In the genomic region with DNA sequence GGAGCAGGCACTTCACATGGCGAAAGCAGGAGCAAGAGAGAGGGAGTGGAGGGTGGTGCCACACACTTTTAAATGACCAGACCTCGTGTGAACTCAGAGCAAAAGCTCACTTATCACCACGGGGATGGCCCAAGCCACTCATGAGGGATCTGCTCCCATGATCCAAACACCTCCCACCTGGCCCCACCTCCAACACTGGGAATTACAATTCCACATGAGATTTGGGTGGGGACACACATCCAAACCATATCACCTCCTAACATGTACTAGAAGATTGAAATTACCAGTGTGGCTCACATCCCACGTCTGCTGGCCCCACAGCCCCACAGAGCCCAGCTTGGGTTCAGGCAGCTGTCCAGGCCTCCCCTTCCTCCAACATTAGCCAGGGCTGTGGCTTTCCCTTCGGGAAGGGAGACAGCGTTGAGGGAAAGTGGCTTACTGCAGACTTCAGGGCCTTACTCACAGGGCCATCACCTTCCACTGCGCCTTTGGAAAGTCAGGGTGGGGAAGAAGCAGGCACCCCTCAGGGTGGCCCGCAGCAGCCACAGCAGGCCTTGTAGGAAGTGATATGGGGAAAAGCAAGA, we compare ENCODE assay signal across 1 cellular context.
TF ChIP-seq lines count a peak whose summit lies in the region.

No MANE protein-coding gene starts in this region.

TF ChIP-seq in HepG2, 621 proteins besides CTCF, POLR2A, EP300 and RAD21:
- TF ChIP-seq ZBTB20 (CRISPR knock-in tag; IDR thresholded peaks at IDR 0.05; ENCODE audit: borderline replicate concordance, low read depth) (no peak), POLR2G (IDR thresholded peaks at IDR 0.05; ENCODE audit: low read depth, low read length) (0 out of 2 replicates have a peak, but pooled peaks have one; percentile 14), JUNB (CRISPR knock-in tag; IDR thresholded peaks at IDR 0.05; ENCODE audit: borderline replicate concordance) (no peak)
- TF ChIP-seq, protein P1, sequence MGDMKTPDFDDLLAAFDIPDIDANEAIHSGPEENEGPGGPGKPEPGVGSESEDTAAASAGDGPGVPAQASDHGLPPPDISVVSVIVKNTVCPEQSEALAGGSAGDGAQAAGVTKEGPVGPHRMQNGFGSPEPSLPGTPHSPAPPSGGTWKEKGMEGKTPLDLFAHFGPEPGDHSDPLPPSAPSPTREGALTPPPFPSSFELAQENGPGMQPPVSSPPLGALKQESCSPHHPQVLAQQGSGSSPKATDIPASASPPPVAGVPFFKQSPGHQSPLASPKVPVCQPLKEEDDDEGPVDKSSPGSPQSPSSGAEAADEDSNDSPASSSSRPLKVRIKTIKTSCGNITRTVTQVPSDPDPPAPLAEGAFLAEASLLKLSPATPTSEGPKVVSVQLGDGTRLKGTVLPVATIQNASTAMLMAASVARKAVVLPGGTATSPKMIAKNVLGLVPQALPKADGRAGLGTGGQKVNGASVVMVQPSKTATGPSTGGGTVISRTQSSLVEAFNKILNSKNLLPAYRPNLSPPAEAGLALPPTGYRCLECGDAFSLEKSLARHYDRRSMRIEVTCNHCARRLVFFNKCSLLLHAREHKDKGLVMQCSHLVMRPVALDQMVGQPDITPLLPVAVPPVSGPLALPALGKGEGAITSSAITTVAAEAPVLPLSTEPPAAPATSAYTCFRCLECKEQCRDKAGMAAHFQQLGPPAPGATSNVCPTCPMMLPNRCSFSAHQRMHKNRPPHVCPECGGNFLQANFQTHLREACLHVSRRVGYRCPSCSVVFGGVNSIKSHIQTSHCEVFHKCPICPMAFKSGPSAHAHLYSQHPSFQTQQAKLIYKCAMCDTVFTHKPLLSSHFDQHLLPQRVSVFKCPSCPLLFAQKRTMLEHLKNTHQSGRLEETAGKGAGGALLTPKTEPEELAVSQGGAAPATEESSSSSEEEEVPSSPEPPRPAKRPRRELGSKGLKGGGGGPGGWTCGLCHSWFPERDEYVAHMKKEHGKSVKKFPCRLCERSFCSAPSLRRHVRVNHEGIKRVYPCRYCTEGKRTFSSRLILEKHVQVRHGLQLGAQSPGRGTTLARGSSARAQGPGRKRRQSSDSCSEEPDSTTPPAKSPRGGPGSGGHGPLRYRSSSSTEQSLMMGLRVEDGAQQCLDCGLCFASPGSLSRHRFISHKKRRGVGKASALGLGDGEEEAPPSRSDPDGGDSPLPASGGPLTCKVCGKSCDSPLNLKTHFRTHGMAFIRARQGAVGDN (CRISPR knock-in tag; IDR thresholded peaks at IDR 0.05) = 0 out of 2 replicates have a peak, but pooled peaks have one; percentile 9
